Comparison of ENCODE assay signal across 24 cellular contexts in the genomic region with DNA sequence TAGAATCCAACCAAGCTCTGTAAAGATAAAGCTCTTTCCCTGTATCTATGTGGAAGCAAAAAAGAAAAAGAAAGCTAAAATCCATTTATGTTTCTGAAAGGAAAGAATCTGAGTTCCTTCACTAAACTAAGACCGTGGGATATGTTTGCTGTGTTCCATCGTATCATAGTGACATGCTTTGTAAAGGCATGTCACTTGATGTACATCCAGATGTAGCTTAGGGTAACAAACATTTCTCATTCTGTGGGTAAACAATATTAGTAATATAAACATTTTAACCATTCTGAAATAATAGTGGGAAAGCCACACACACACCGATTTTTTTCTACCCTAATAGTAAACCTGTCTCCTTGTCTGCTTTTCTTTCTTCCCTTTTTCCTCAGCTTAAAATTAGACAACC.
A peak's percentile ranks its signal among the peaks of the same experiment; 100 is the strongest.
DNase-seq lines count a peak whose midpoint lies in the region; ATAC-seq and TF ChIP-seq lines count a peak whose summit lies in the region.
"Had no signal": no experiment of that assay in that cellular context is flagged by ENCODE, and none has a peak within 500 bp of the region (broad histone marks: within the 10 kb centered on the region; RNA-seq: fewer than 3 reads in every experiment).

No MANE protein-coding gene starts in this region.

- intact Hi-C loops in lower lobe of right lung (cut with DNase I), result no loop called here

- H3K27me3 ChIP-seq in lower lobe of right lung (ENCODE audit: low read depth) (no peaks in the 10 kb centered on the region), suprapubic skin (no peaks in the 10 kb centered on the region)
- H3K27me3 ChIP-seq: uterus had no signal

- in situ Hi-C loops in GM13977 (cut with MboI; ENCODE audit: low pct_unique_long_range_greater_than_20kb, low sequenced_read_pairs, unreplicated experiment), result no loop called here

- no peak for DNase-seq in activated T-cell treated with anti-CD3 and anti-CD28 coated beads, Interleukin-2, amount 50 U/mL, for 24 hours
- DNase-seq in activated T-cell treated with anti-CD3 and anti-CD28 coated beads, Interleukin-2, amount 50 U/mL, for 48 hours, result no peak
- DNase-seq in T-helper 17 cell (no peak), lower lobe of right lung (no peak), suprapubic skin (ENCODE audit: low spot score in 2 of 2) (no peak), dedifferentiated amniotic fluid mesenchymal stem cell (ENCODE audit: extremely low spot score) (no peak), NCI-H748 (lab: John Stamatoyannopoulos, UW; ENCODE audit: unreplicated experiment) (no peak), GM13977 (ENCODE audit: low spot score) (no peak)
- DNase-seq: activated CD4-positive, alpha-beta T cell treated with anti-CD3 and anti-CD28 coated beads, Interleukin-2, amount 10 ng/mL, durations not matched to agents 7 days and 5 days; activated T-cell treated with anti-CD3 and anti-CD28 coated beads for 4 hours; C1 segment of cervical spinal cord; effector memory CD4-positive, alpha-beta T cell; GF-D8; glutamatergic neuron; KG1; left cardiac atrium; NCI-H187; NCI-H2227 treated with DMSO at 0.1 percent for 48 hours; NCI-H774; SHP77 treated with DMSO at 0.1 percent for 48 hours; T-cell; uterus had no signal

- H3K4me3 Mint-ChIP-seq in activated T-cell treated with anti-CD3 and anti-CD28 coated beads, Interleukin-2, amount 50 U/mL, for 24 hours, result no peak overlapping the region
- no peak overlapping the region for H3K4me3 Mint-ChIP-seq in T-helper 17 cell
- H3K4me3 Mint-ChIP-seq: activated CD4-positive, alpha-beta T cell treated with anti-CD3 and anti-CD28 coated beads, Interleukin-2, amount 10 ng/mL, durations not matched to agents 7 days and 5 days; activated naive CD4-positive, alpha-beta T cell treated with anti-CD3 and anti-CD28 coated beads, Interleukin-2, amount 50 U/mL, for 24 hours; GM23338; T-cell had no signal

- no peaks in the 10 kb centered on the region for H3K27me3 Mint-ChIP-seq in activated T-cell treated with anti-CD3 and anti-CD28 coated beads, Interleukin-2, amount 50 U/mL, for 24 hours
- H3K27me3 Mint-ChIP-seq in T-helper 17 cell, result no peaks in the 10 kb centered on the region
- H3K27me3 Mint-ChIP-seq: activated CD4-positive, alpha-beta T cell treated with anti-CD3 and anti-CD28 coated beads, Interleukin-2, amount 10 ng/mL, durations not matched to agents 7 days and 5 days; activated naive CD4-positive, alpha-beta T cell treated with anti-CD3 and anti-CD28 coated beads, Interleukin-2, amount 50 U/mL, for 24 hours; T-cell had no signal

- no peak overlapping the region for H3K4me3 ChIP-seq in lower lobe of right lung
- H3K4me3 ChIP-seq in suprapubic skin, result no peak overlapping the region
- H3K4me3 ChIP-seq: GM23338, uterus had no signal

- H3K36me3 Mint-ChIP-seq in activated T-cell treated with anti-CD3 and anti-CD28 coated beads, Interleukin-2, amount 50 U/mL, for 24 hours (ENCODE audit: low read depth), result peaks cover 67% of the 10 kb centered on the region
- peaks cover 8% of the 10 kb centered on the region for H3K36me3 Mint-ChIP-seq in T-helper 17 cell (ENCODE audit: low read depth)

- ATAC-seq in T-helper 17 cell (no peak), lower lobe of right lung (no peak)
- ATAC-seq: GM23338, left cardiac atrium, T-cell had no signal

- H3K9me3 ChIP-seq in T-helper 17 cell (ENCODE audit: control insufficient read depth, low read length, poor library complexity, severe bottlenecking) (no peaks in the 10 kb centered on the region), lower lobe of right lung (no peaks in the 10 kb centered on the region), suprapubic skin (no peaks in the 10 kb centered on the region)
- H3K9me3 ChIP-seq: uterus had no signal

- no peak for TF ChIP-seq EP300 in suprapubic skin (IDR thresholded peaks at IDR 0.05)

- peak overlapping the region; percentile 6 for H3K27ac Mint-ChIP-seq in activated T-cell treated with anti-CD3 and anti-CD28 coated beads, Interleukin-2, amount 50 U/mL, for 24 hours
- H3K27ac Mint-ChIP-seq in T-helper 17 cell, result peak overlapping the region; percentile 45
- H3K27ac Mint-ChIP-seq: activated CD4-positive, alpha-beta T cell treated with anti-CD3 and anti-CD28 coated beads, Interleukin-2, amount 10 ng/mL, durations not matched to agents 7 days and 5 days; activated naive CD4-positive, alpha-beta T cell treated with anti-CD3 and anti-CD28 coated beads, Interleukin-2, amount 50 U/mL, for 24 hours; GM23338 had no signal

- TF ChIP-seq CTCF in lower lobe of right lung (IDR thresholded peaks at IDR 0.05), result no peak
- no peak for TF ChIP-seq CTCF in suprapubic skin (IDR thresholded peaks at IDR 0.05)
- no peak for TF ChIP-seq CTCF in GM13977 (IDR thresholded peaks at IDR 0.05; ENCODE audit: extremely low read depth, insufficient read depth, missing control alignments)

- peaks cover 20% of the 10 kb centered on the region for H3K36me3 ChIP-seq in lower lobe of right lung
- peaks cover 14% of the 10 kb centered on the region for H3K36me3 ChIP-seq in suprapubic skin
- H3K36me3 ChIP-seq: uterus had no signal

- peaks cover 21% of the 10 kb centered on the region for H3K4me1 Mint-ChIP-seq in activated T-cell treated with anti-CD3 and anti-CD28 coated beads, Interleukin-2, amount 50 U/mL, for 24 hours (ENCODE audit: low read depth)
- peaks cover 5% of the 10 kb centered on the region for H3K4me1 Mint-ChIP-seq in T-helper 17 cell
- H3K4me1 Mint-ChIP-seq: GM23338 had no signal

- WGBS in suprapubic skin, result 89% methylated on average over 3 of the region's 3 CpGs

- no peaks in the 10 kb centered on the region for H3K9me3 Mint-ChIP-seq in activated T-cell treated with anti-CD3 and anti-CD28 coated beads, Interleukin-2, amount 50 U/mL, for 24 hours
- H3K9me3 Mint-ChIP-seq: activated CD4-positive, alpha-beta T cell treated with anti-CD3 and anti-CD28 coated beads, Interleukin-2, amount 10 ng/mL, durations not matched to agents 7 days and 5 days; activated naive CD4-positive, alpha-beta T cell treated with anti-CD3 and anti-CD28 coated beads, Interleukin-2, amount 50 U/mL, for 24 hours; GM23338; T-cell had no signal

- no peak for TF ChIP-seq POLR2A in suprapubic skin (IDR thresholded peaks at IDR 0.05)

- peak overlapping the region; percentile 8 for H3K27ac ChIP-seq in lower lobe of right lung
- peak overlapping the region; percentile 5 for H3K27ac ChIP-seq in suprapubic skin
- H3K27ac ChIP-seq: uterus had no signal

- peaks cover 7% of the 10 kb centered on the region for H3K4me1 ChIP-seq in lower lobe of right lung
- H3K4me1 ChIP-seq in suprapubic skin, result peaks cover 6% of the 10 kb centered on the region
- H3K4me1 ChIP-seq: uterus had no signal
